ENCODE assay signal across 12 cellular contexts in genomic region chr6:33770116-33770832, GRCh38. TPM values are rescaled to one million over a fixed set of nuclear protein-coding genes. Genes with fewer than 3 reads are reported as not detected.
DNase-seq lines count a peak whose midpoint lies in the region; ATAC-seq and TF ChIP-seq lines count a peak whose summit lies in the region.
"Had no signal": no experiment of that assay in that cellular context is flagged by ENCODE, and none has a peak within 500 bp of the region (broad histone marks: within the 10 kb centered on the region; RNA-seq: fewer than 3 reads in every experiment).

No MANE protein-coding gene starts in this region.

- POLR2A ChIA-PET in MCF 10A (lab: Yijun Ruan, JAX) = interaction anchor here (0.5 to 3.0 kb wide), 6 partner anchors 11 to 464 kb away, joined by 3 to 11 read pairs (median 5); partner anchors contain the start of gene UQCC2
- POLR2A ChIA-PET in CD8-positive, alpha-beta memory T cell (lab: Charles Lee) = no interaction called here

- no peak overlapping the region for H3K4me3 Mint-ChIP-seq in MCF 10A (ENCODE audit: unreplicated experiment)
- no peak overlapping the region for H3K4me3 Mint-ChIP-seq in endodermal cell
- H3K4me3 Mint-ChIP-seq in CD8-positive, alpha-beta memory T cell = no peak overlapping the region
- H3K4me3 Mint-ChIP-seq: T-helper 17 cell had no signal

- in situ Hi-C loops in mammary epithelial cell (cut with MboI; ENCODE audit: low sequenced_read_pairs in 2 of 2) = loop anchor here (5.0 to 10.0 kb wide), 3 partner anchors 257 to 385 kb away; no protein-coding TSS in a partner anchor

- dilution Hi-C loops in mammary epithelial cell (cut with HindIII; ENCODE audit: low sequenced_read_pairs) = no loop called here

- 71% methylated on average over 13 of the region's 14 CpGs for WGBS in mammary epithelial cell (ENCODE audit: low coverage, missing lambda C conversion rate)
- 78 to 82% methylated on average over 7 to 14 of the region's 14 CpGs for WGBS in endodermal cell (ENCODE audit: insufficient coverage in 1 of 2, insufficient read length in 1 of 2), 2 experiments
- WGBS in aorta, 2 donors = 12 to 15% methylated on average over 14 of the region's 14 CpGs

- H3K27me3 ChIP-seq in mammary epithelial cell (ENCODE audit: insufficient read depth, low read length) (no peaks in the 10 kb centered on the region), endodermal cell (ENCODE audit: control insufficient read depth, insufficient read depth, low read length, poor library complexity, severe bottlenecking) (no peaks in the 10 kb centered on the region), osteoblast (ENCODE audit: insufficient read depth, low read length) (no peaks in the 10 kb centered on the region), aorta (ENCODE audit: control insufficient read depth in 1 of 2, insufficient read depth in 2 of 2, low read length in 1 of 2) (no peaks in the 10 kb centered on the region)
- no peaks in the 10 kb centered on the region for H3K27me3 ChIP-seq in CD8-positive, alpha-beta memory T cell (ENCODE audit: insufficient read depth, low read length, poor library complexity, severe bottlenecking)

- H3K4me3 ChIP-seq in mammary epithelial cell (replicated peaks in 1 of 3; ENCODE audit: insufficient read depth in 1 of 3, low read depth in 2 of 3, low read length in 3 of 3) (no peak overlapping the region), endodermal cell (ENCODE audit: low read length) (no peak overlapping the region), osteoblast (ENCODE audit: insufficient read depth, low read length) (no peak overlapping the region), aorta (ENCODE audit: low read length in 2 of 2) (no peak overlapping the region)
- no peak overlapping the region for H3K4me3 ChIP-seq in CD8-positive, alpha-beta memory T cell (ENCODE audit: low read length)

- H3K27ac ChIP-seq in mammary epithelial cell (ENCODE audit: insufficient read depth, low read depth, low read length) (no peak overlapping the region), endodermal cell (ENCODE audit: low read depth, low read length) (no peak overlapping the region), osteoblast (ENCODE audit: low read depth, low read length) (peak overlapping the region; percentile 86), aorta (ENCODE audit: low read depth in 1 of 2, low read length in 2 of 2) (peak overlapping the region; percentile 20 to 66)
- no peak overlapping the region for H3K27ac ChIP-seq in CD8-positive, alpha-beta memory T cell (ENCODE audit: low read depth, low read length)

- CTCF ChIA-PET in MCF 10A (lab: Yijun Ruan, JAX) (interaction anchor here (0.6 to 13.5 kb wide), 25 partner anchors 8 to 386 kb away, joined by 3 to 228 read pairs (median 4); partner anchors contain the start of genes IP6K3 and UQCC2), mammary epithelial cell (lab: Charles Lee; ENCODE audit: low non-redundant PET) (interaction anchor here (0.8 kb wide), 1 partner anchor 678 kb away, joined by 3 read pairs; no protein-coding TSS in a partner anchor)
- CTCF ChIA-PET in CD8-positive, alpha-beta memory T cell (lab: Charles Lee) = interaction anchor here (1.1 to 8.6 kb wide), 18 partner anchors 10 to 385 kb away, joined by 3 to 106 read pairs (median 6); partner anchors contain the start of genes LEMD2 and UQCC2

- H3K79me2 ChIP-seq in mammary epithelial cell (ENCODE audit: insufficient read depth, low read length) (no peaks in the 10 kb centered on the region), osteoblast (ENCODE audit: insufficient read depth, low read length) (no peaks in the 10 kb centered on the region)

- DNase-seq in MCF 10A (ENCODE audit: unreplicated experiment) (no peak), mammary epithelial cell (no peak), endodermal cell (no peak), osteoblast (ENCODE audit: insufficient read length, low spot score, missing footprints) (peak; percentile 71), aorta (no peak), NCI-H2029 treated with DMSO at 0.1 percent for 48 hours (lab: John Stamatoyannopoulos, UW) (no peak), HK-2 (ENCODE audit: unreplicated experiment) (no peak)
- DNase-seq in CD8-positive, alpha-beta memory T cell = no peak
- DNase-seq: hippocampal formation; NK-92 treated with Interleukin-12 subunit alpha and Interleukin-12 subunit beta, amount 100 ng/mL, for 24 hours; stimulated activated naive CD4-positive, alpha-beta T cell; T-helper 17 cell had no signal

- TSS peak; percentile 12 for BruUV-seq in MCF 10A (replicated peaks; lab: Mats Ljungman, UMichigan)
- BruUV-seq in mammary epithelial cell (replicated peaks; lab: Mats Ljungman, UMichigan) = no TSS peak

- H3K27me3 Mint-ChIP-seq in MCF 10A (ENCODE audit: insufficient read depth, unreplicated experiment) = no peaks in the 10 kb centered on the region
- peaks cover 8% of the 10 kb centered on the region for H3K27me3 Mint-ChIP-seq in endodermal cell (ENCODE audit: insufficient read depth)
- H3K27me3 Mint-ChIP-seq in CD8-positive, alpha-beta memory T cell = peaks cover 4 to 18% of the 10 kb centered on the region in 2 donors

- TF ChIP-seq CTCF in MCF 10A (IDR thresholded peaks at IDR 0.05; ENCODE audit: unreplicated experiment) (no peak), mammary epithelial cell (conservative IDR thresholded peaks at IDR 0.05 in 1 of 2, IDR thresholded peaks at IDR 0.05 in 1 of 2; ENCODE audit: extremely low read depth in 1 of 2, insufficient read depth in 1 of 2, low read depth in 1 of 2, low read length in 2 of 2) (no peak), endodermal cell (conservative IDR thresholded peaks at IDR 0.05) (no peak), osteoblast (IDR thresholded peaks at IDR 0.05; ENCODE audit: extremely low read depth, low read depth, low read length) (no peak)

- no peak overlapping the region for H3K9ac ChIP-seq in mammary epithelial cell (ENCODE audit: insufficient read depth, low read length)
- H3K9ac ChIP-seq in endodermal cell (ENCODE audit: extremely low read depth, low read length, poor library complexity, severe bottlenecking) = no peak overlapping the region

- H3K9me3 ChIP-seq in mammary epithelial cell (replicated peaks; ENCODE audit: insufficient read depth, low read length) (no peaks in the 10 kb centered on the region), endodermal cell (ENCODE audit: control insufficient read depth, low read length) (no peaks in the 10 kb centered on the region), osteoblast (ENCODE audit: low read depth, low read length) (no peaks in the 10 kb centered on the region), aorta (ENCODE audit: control insufficient read depth, low read length) (no peaks in the 10 kb centered on the region)
- no peaks in the 10 kb centered on the region for H3K9me3 ChIP-seq in CD8-positive, alpha-beta memory T cell (ENCODE audit: low read length)

- intact Hi-C loops in MCF 10A (cut with micrococcal nuclease) (no loop called here), mammary epithelial cell (cut with micrococcal nuclease) (loop anchor here (5.0 kb wide), 2 partner anchors 67 to 187 kb away; no protein-coding TSS in a partner anchor), aorta (cut with DNase I) (loop anchor here in 1 of 2 donors (5.0 kb wide), 1 partner anchor 382 kb away; no protein-coding TSS in a partner anchor)

- H3K36me3 Mint-ChIP-seq in MCF 10A (ENCODE audit: insufficient read depth, unreplicated experiment) = peaks cover 15% of the 10 kb centered on the region
- H3K36me3 Mint-ChIP-seq in endodermal cell (ENCODE audit: low read depth) = peaks cover 20% of the 10 kb centered on the region
- peaks cover 0 to 32% (median 2%) of the 10 kb centered on the region in 3 donors for H3K36me3 Mint-ChIP-seq in CD8-positive, alpha-beta memory T cell

- H3K36me3 ChIP-seq in mammary epithelial cell (ENCODE audit: insufficient read depth, low read length) = peaks cover 7% of the 10 kb centered on the region
- peaks cover 26% of the 10 kb centered on the region for H3K36me3 ChIP-seq in endodermal cell (ENCODE audit: control insufficient read depth, insufficient read depth, low read length)
- H3K36me3 ChIP-seq in osteoblast (ENCODE audit: insufficient read depth, low read length) = peaks cover 27% of the 10 kb centered on the region
- H3K36me3 ChIP-seq in aorta (ENCODE audit: control insufficient read depth in 1 of 2, insufficient read depth in 2 of 2, low read length in 1 of 2) = peaks cover 0 to 1% of the 10 kb centered on the region in 2 donors
- peaks cover 16% of the 10 kb centered on the region for H3K36me3 ChIP-seq in CD8-positive, alpha-beta memory T cell (ENCODE audit: insufficient read depth, low read length)

- no peak overlapping the region for H3K4me2 ChIP-seq in mammary epithelial cell (ENCODE audit: insufficient read depth, low read depth, low read length)
- H3K4me2 ChIP-seq in osteoblast (ENCODE audit: insufficient read depth, low read length) = peak overlapping the region; percentile 67

- H3K4me1 ChIP-seq in mammary epithelial cell (ENCODE audit: insufficient read depth, low read length) = peaks cover 29% of the 10 kb centered on the region
- H3K4me1 ChIP-seq in endodermal cell (ENCODE audit: control insufficient read depth, insufficient read depth, low read length) = peaks cover 7% of the 10 kb centered on the region
- H3K4me1 ChIP-seq in osteoblast (ENCODE audit: insufficient read depth, low read length) = peaks cover 27% of the 10 kb centered on the region
- no peaks in the 10 kb centered on the region for H3K4me1 ChIP-seq in aorta (ENCODE audit: control insufficient read depth in 1 of 2, insufficient read depth in 2 of 2, low read length in 2 of 2)
- peaks cover 6% of the 10 kb centered on the region for H3K4me1 ChIP-seq in CD8-positive, alpha-beta memory T cell (ENCODE audit: insufficient read depth, low read length)

- H2AFZ ChIP-seq in mammary epithelial cell (ENCODE audit: low read depth, low read length) = no peak overlapping the region
- H2AFZ ChIP-seq in osteoblast (ENCODE audit: low read length) = no peak overlapping the region

- H3K4me1 Mint-ChIP-seq in MCF 10A (ENCODE audit: insufficient read depth, unreplicated experiment) = no peaks in the 10 kb centered on the region
- H3K4me1 Mint-ChIP-seq in endodermal cell = peaks cover 32% of the 10 kb centered on the region
- H3K4me1 Mint-ChIP-seq in CD8-positive, alpha-beta memory T cell = peaks cover 13 to 23% (median 16%) of the 10 kb centered on the region in 3 donors

- H4K20me1 ChIP-seq in mammary epithelial cell (ENCODE audit: insufficient read depth, low read length) (no peaks in the 10 kb centered on the region), osteoblast (ENCODE audit: insufficient read depth, low read length) (peaks cover 5% of the 10 kb centered on the region)

- H3K9me3 Mint-ChIP-seq in MCF 10A (ENCODE audit: unreplicated experiment) (no peaks in the 10 kb centered on the region), endodermal cell (peaks cover 6% of the 10 kb centered on the region)
- H3K9me3 Mint-ChIP-seq in CD8-positive, alpha-beta memory T cell = no peaks in the 10 kb centered on the region

- H3K27ac Mint-ChIP-seq in MCF 10A (ENCODE audit: low read depth, unreplicated experiment) (no peak overlapping the region), endodermal cell (peak overlapping the region; percentile 53)
- peak overlapping the region in 1 of 8 donors; percentile 19 for H3K27ac Mint-ChIP-seq in CD8-positive, alpha-beta memory T cell

- no peak for ATAC-seq in aorta (ENCODE audit: low FRiP score)
- ATAC-seq: T-helper 17 cell had no signal

RNA-seq across cellular contexts. Expression of gene LEMD2, which starts 18.7 kb away (rescaled TPM):
- total RNA-seq in MCF 10A (2022) = 70.5 and 79.2 TPM in 2 replicates
- total RNA-seq in mammary epithelial cell = 10 to 100 TPM; 47.5 to 63.2 TPM
- polyA plus RNA-seq in mammary epithelial cell = 30.8 TPM
- 119 TPM for polyA minus RNA-seq in mammary epithelial cell
- total RNA-seq in endodermal cell = 10 to 100 TPM; 62.0 to 75.8 TPM
- polyA plus RNA-seq in endodermal cell (2013, experiment 1 of 2) = 72.5 TPM
- polyA plus RNA-seq in endodermal cell (2013, experiment 2 of 2) = 67.0 TPM
- total RNA-seq in osteoblast = 47.4 and 49.2 TPM in 2 replicates
- 10 to 100 TPM; 46.6 to 59.8 TPM for total RNA-seq in aorta
- polyA plus RNA-seq in aorta = 10 to 100 TPM; 19.4 to 85.6 TPM
- 10 to 100 TPM; 51.8 to 55.5 TPM for total RNA-seq in CD8-positive, alpha-beta memory T cell
- polyA plus RNA-seq in CD8-positive, alpha-beta memory T cell = 45.4 TPM

RNA-seq across cellular contexts. Expression of gene IP6K3, which starts 23.6 kb away (rescaled TPM):
- total RNA-seq in MCF 10A (2022) (0.25 and 1.7 TPM in 2 replicates), mammary epithelial cell (under 1 TPM in 1 of 2 donors, not detected in 1; 0.33 TPM), endodermal cell (not detected), osteoblast (under 0.01 and 0.29 TPM in 2 replicates), aorta (1 to 10 TPM in 1 of 2 donors, not detected in 1; 1.0 TPM)
- polyA plus RNA-seq in mammary epithelial cell (not detected), aorta (under 1 TPM in 1 of 2 donors, not detected in 1; 0.63 TPM)
- not detected for polyA minus RNA-seq in mammary epithelial cell
- 1.1 TPM for polyA plus RNA-seq in endodermal cell (2013, experiment 1 of 2)
- polyA plus RNA-seq in endodermal cell (2013, experiment 2 of 2) = 2.3 TPM
- not detected for total RNA-seq in CD8-positive, alpha-beta memory T cell
- not detected for polyA plus RNA-seq in CD8-positive, alpha-beta memory T cell
- total RNA-seq: T-helper 17 cell had no signal

RNA-seq across cellular contexts. Expression of gene MLN, which starts 33.5 kb away (rescaled TPM):
- total RNA-seq in MCF 10A (2022) = not detected in 2 replicates
- total RNA-seq in mammary epithelial cell = not detected
- not detected for polyA plus RNA-seq in mammary epithelial cell
- polyA minus RNA-seq in mammary epithelial cell = not detected
- not detected for total RNA-seq in endodermal cell
- not detected for polyA plus RNA-seq in endodermal cell (2013, experiment 1 of 2)
- polyA plus RNA-seq in endodermal cell (2013, experiment 2 of 2) = not detected
- total RNA-seq in osteoblast = not detected in 2 replicates
- total RNA-seq in aorta = not detected
- 1 to 10 TPM in 1 of 2 donors, not detected in 1; 2.6 TPM for polyA plus RNA-seq in aorta
- not detected for total RNA-seq in CD8-positive, alpha-beta memory T cell
- polyA plus RNA-seq in CD8-positive, alpha-beta memory T cell = not detected
- total RNA-seq: T-helper 17 cell had no signal

RNA-seq across cellular contexts. Expression of gene UQCC2, which starts 58.8 kb away (rescaled TPM):
- 122 and 147 TPM in 2 replicates for total RNA-seq in MCF 10A (2022)
- total RNA-seq in mammary epithelial cell = 10 to 100 TPM; 12.3 to 65.2 TPM
- 46.7 TPM for polyA plus RNA-seq in mammary epithelial cell
- 28.2 TPM for polyA minus RNA-seq in mammary epithelial cell
- 100 to 1,000 TPM; 120 to 174 TPM for total RNA-seq in endodermal cell
- polyA plus RNA-seq in endodermal cell (2013, experiment 1 of 2) = 170 TPM
- polyA plus RNA-seq in endodermal cell (2013, experiment 2 of 2) = 163 TPM
- total RNA-seq in osteoblast = 15.2 and 20.0 TPM in 2 replicates
- total RNA-seq in aorta = 10 to 100 TPM; 19.5 to 24.0 TPM
- 10 to 100 TPM; 14.7 to 48.2 TPM for polyA plus RNA-seq in aorta
- 100 to 1,000 TPM; 150 to 157 TPM for total RNA-seq in CD8-positive, alpha-beta memory T cell
- 46.7 TPM for polyA plus RNA-seq in CD8-positive, alpha-beta memory T cell

Comparison
In these comparisons a context has a peak if more than half of its experiments do, and no peak if none do; other contexts are left out.
1. H3K27ac ChIP-seq: peak in osteoblast (single experiment) and aorta (2 of 2); none in mammary epithelial cell (single experiment), endodermal cell (single experiment) and CD8-positive, alpha-beta memory T cell (single experiment).